Comparison of ENCODE assay signal across 16 cellular contexts in genomic region chr9:123201083-123201482, GRCh38.
A peak's percentile ranks its signal among the peaks of the same experiment; 100 is the strongest.
DNase-seq lines count a peak whose midpoint lies in the region; ATAC-seq and TF ChIP-seq lines count a peak whose summit lies in the region.
"Had no signal": no experiment of that assay in that cellular context is flagged by ENCODE, and none has a peak within 500 bp of the region (broad histone marks: within the 10 kb centered on the region; RNA-seq: fewer than 3 reads in every experiment).

No MANE protein-coding gene starts in this region.

- H4K20me1 ChIP-seq in Karpas-422 (ENCODE audit: insufficient read depth, low read depth, low read length) = no peaks in the 10 kb centered on the region

- H3K27me3 ChIP-seq in breast epithelium = no peaks in the 10 kb centered on the region
- no peaks in the 10 kb centered on the region for H3K27me3 ChIP-seq in Karpas-422 (ENCODE audit: low read length)

- POLR2A ChIA-PET in MCF 10A (lab: Yijun Ruan, JAX) = no interaction called here
- POLR2A ChIA-PET in activated B cell treated with CpG ODN at 0.5 μM for 24 hours (lab: Charles Lee) = interaction anchor here (0.6 to 1.3 kb wide), 7 partner anchors 10 to 143 kb away, joined by 3 to 5 read pairs (median 3); no protein-coding TSS in a partner anchor

- no peak for TF ChIP-seq POLR2A in breast epithelium (IDR thresholded peaks at IDR 0.05)

- TF ChIP-seq CTCF in MCF 10A (IDR thresholded peaks at IDR 0.05; ENCODE audit: unreplicated experiment) (no peak), breast epithelium (IDR thresholded peaks at IDR 0.05) (no peak), activated B cell treated with CpG ODN at 0.5 μM for 24 hours (IDR thresholded peaks at IDR 0.05) (no peak)

- CTCF ChIA-PET in MCF 10A (lab: Yijun Ruan, JAX) = interaction anchor here (0.7 kb wide), 1 partner anchor 18 kb away, joined by 3 read pairs; no protein-coding TSS in a partner anchor
- CTCF ChIA-PET in activated B cell treated with CpG ODN at 0.5 μM for 24 hours (lab: Charles Lee) = interaction anchor here (1.4 kb wide), 1 partner anchor 24 kb away, joined by 4 read pairs; no protein-coding TSS in a partner anchor

- H2AFZ ChIP-seq in Karpas-422 (ENCODE audit: low read length) = no peak overlapping the region
- H2AFZ ChIP-seq: GM23248 had no signal

- peak; percentile 57 for ATAC-seq in activated B cell treated with CpG ODN at 0.5 μM for 24 hours (ENCODE audit: low read depth)
- ATAC-seq in stimulated activated naive B cell treated with anti-CD40 and anti-IgM and Interleukin-4, amounts not matched to agents 10 μg/mL and 1 μg/mL and 100 μg/mL, for 72 hours (replicated peaks) = peak; percentile 65 to 74
- ATAC-seq: A549; CD8-positive, alpha-beta T cell had no signal

- DNase-seq in MCF 10A (ENCODE audit: unreplicated experiment) (no peak), breast epithelium (ENCODE audit: low spot score in 2 of 2) (no peak), Karpas-422 (no peak), activated B cell treated with CpG ODN at 0.5 μM for 24 hours (no peak), NCI-H128 (lab: John Stamatoyannopoulos, UW; ENCODE audit: unreplicated experiment) (no peak)
- no peak for DNase-seq in stimulated activated naive B cell treated with anti-CD40 and anti-IgM and Interleukin-4, amounts not matched to agents 10 μg/mL and 1 μg/mL and 100 μg/mL, for 72 hours
- DNase-seq in stimulated activated CD4-positive, alpha-beta T cell treated with anti-CD3 and anti-CD28 coated beads, Interleukin-1b, Interleukin-23, amount 100 ng/mL, for 48 hours = no peak
- DNase-seq: CD8-positive, alpha-beta T cell; COR-L47; DND-41; GF-D8; GM23248; H7 had no signal

- peak overlapping the region; percentile 7 for H3K27ac Mint-ChIP-seq in MCF 10A (ENCODE audit: low read depth, unreplicated experiment)
- peak overlapping the region; percentile 71 for H3K27ac Mint-ChIP-seq in activated B cell treated with CpG ODN at 0.5 μM for 24 hours
- peak overlapping the region; percentile 27 for H3K27ac Mint-ChIP-seq in stimulated activated naive B cell treated with anti-CD40 and anti-IgM and Interleukin-4, amounts not matched to agents 10 μg/mL and 1 μg/mL and 100 μg/mL, for 72 hours
- H3K27ac Mint-ChIP-seq: CD14-positive monocyte; CD8-positive, alpha-beta T cell had no signal

- H3K9me3 ChIP-seq in breast epithelium (no peaks in the 10 kb centered on the region), Karpas-422 (ENCODE audit: low read length) (no peaks in the 10 kb centered on the region)
- H3K9me3 ChIP-seq: A549 had no signal

- H3K4me3 Mint-ChIP-seq in MCF 10A (ENCODE audit: unreplicated experiment) = no peak overlapping the region
- peak overlapping the region; percentile 6 for H3K4me3 Mint-ChIP-seq in activated B cell treated with CpG ODN at 0.5 μM for 24 hours
- H3K4me3 Mint-ChIP-seq in stimulated activated naive B cell treated with anti-CD40 and anti-IgM and Interleukin-4, amounts not matched to agents 10 μg/mL and 1 μg/mL and 100 μg/mL, for 72 hours = peak overlapping the region; percentile 30 to 31
- H3K4me3 Mint-ChIP-seq: CD14-positive monocyte; CD8-positive, alpha-beta T cell had no signal

- no TSS peak for BruUV-seq in MCF 10A (replicated peaks; lab: Mats Ljungman, UMichigan)

- H3K36me3 ChIP-seq in breast epithelium = no peaks in the 10 kb centered on the region
- peaks cover 1% of the 10 kb centered on the region for H3K36me3 ChIP-seq in Karpas-422 (ENCODE audit: insufficient read depth, low read length)

- H3K27me3 Mint-ChIP-seq in MCF 10A (ENCODE audit: insufficient read depth, unreplicated experiment) (no peaks in the 10 kb centered on the region), activated B cell treated with CpG ODN at 0.5 μM for 24 hours (no peaks in the 10 kb centered on the region)
- H3K27me3 Mint-ChIP-seq in stimulated activated naive B cell treated with anti-CD40 and anti-IgM and Interleukin-4, amounts not matched to agents 10 μg/mL and 1 μg/mL and 100 μg/mL, for 72 hours = no peaks in the 10 kb centered on the region

- H3K4me1 Mint-ChIP-seq in MCF 10A (ENCODE audit: insufficient read depth, unreplicated experiment) (no peaks in the 10 kb centered on the region), activated B cell treated with CpG ODN at 0.5 μM for 24 hours (peaks cover 52% of the 10 kb centered on the region)
- H3K4me1 Mint-ChIP-seq in stimulated activated naive B cell treated with anti-CD40 and anti-IgM and Interleukin-4, amounts not matched to agents 10 μg/mL and 1 μg/mL and 100 μg/mL, for 72 hours = peaks cover 28 to 50% of the 10 kb centered on the region in 2 donors

- peaks cover 6% of the 10 kb centered on the region for H3K9me3 Mint-ChIP-seq in MCF 10A (ENCODE audit: unreplicated experiment)
- peaks cover 4% of the 10 kb centered on the region for H3K9me3 Mint-ChIP-seq in activated B cell treated with CpG ODN at 0.5 μM for 24 hours
- peaks cover 4 to 9% of the 10 kb centered on the region in 2 donors for H3K9me3 Mint-ChIP-seq in stimulated activated naive B cell treated with anti-CD40 and anti-IgM and Interleukin-4, amounts not matched to agents 10 μg/mL and 1 μg/mL and 100 μg/mL, for 72 hours

- peaks cover 88% of the 10 kb centered on the region for H3K79me2 ChIP-seq in Karpas-422 (ENCODE audit: low read length)

- no peak overlapping the region for H3K9ac ChIP-seq in Karpas-422 (ENCODE audit: low read length)
- H3K9ac ChIP-seq: GM23248 had no signal

- H3K4me1 ChIP-seq in breast epithelium (no peaks in the 10 kb centered on the region), Karpas-422 (ENCODE audit: low read length) (peaks cover 26% of the 10 kb centered on the region)
- H3K4me1 ChIP-seq: A549 had no signal

- no peak overlapping the region for H3K4me3 ChIP-seq in breast epithelium
- no peak overlapping the region for H3K4me3 ChIP-seq in Karpas-422 (ENCODE audit: low read length)
- H3K4me3 ChIP-seq: A549, GM23248 had no signal

- H3K27ac ChIP-seq in breast epithelium = no peak overlapping the region
- peak overlapping the region; percentile 68 for H3K27ac ChIP-seq in Karpas-422 (ENCODE audit: low read length)
- H3K27ac ChIP-seq: A549, GM23248, HL-60 had no signal

- H3K36me3 Mint-ChIP-seq in MCF 10A (ENCODE audit: insufficient read depth, unreplicated experiment) (peaks cover 6% of the 10 kb centered on the region), activated B cell treated with CpG ODN at 0.5 μM for 24 hours (ENCODE audit: low read depth) (peaks cover 23% of the 10 kb centered on the region)
- H3K36me3 Mint-ChIP-seq in stimulated activated naive B cell treated with anti-CD40 and anti-IgM and Interleukin-4, amounts not matched to agents 10 μg/mL and 1 μg/mL and 100 μg/mL, for 72 hours = peaks cover 21 to 55% of the 10 kb centered on the region in 2 donors
- H3K36me3 Mint-ChIP-seq: CD14-positive monocyte had no signal

- H3K4me2 ChIP-seq in Karpas-422 (ENCODE audit: low read depth, low read length, poor library complexity, severe bottlenecking) = peak overlapping the region; percentile 4
- H3K4me2 ChIP-seq: A549 had no signal

- intact Hi-C loops in MCF 10A (cut with micrococcal nuclease) (no loop called here), breast epithelium (cut with DNase I; ENCODE audit: low total_unique reads) (no loop called here), activated B cell treated with CpG ODN at 0.5 μM for 24 hours (cut with micrococcal nuclease) (no loop called here)

- no peaks in the 10 kb centered on the region for H3K9me2 ChIP-seq in Karpas-422 (replicated peaks; ENCODE audit: insufficient read depth, low read length)

Comparison
In these comparisons a context has a peak if more than half of its experiments do, and no peak if none do; other contexts are left out.
1. H3K27ac Mint-ChIP-seq: peak in every context shown above with its lines; median percentile 71 in activated B cell treated with CpG ODN at 0.5 μM for 24 hours; 27 in stimulated activated naive B cell treated with anti-CD40 and anti-IgM and Interleukin-4, amounts not matched to agents 10 μg/mL and 1 μg/mL and 100 μg/mL, for 72 hours; 7 in MCF 10A.